ENCODE assay signal across 11 cellular contexts in genomic region chr1:40421694-40422384, GRCh38. TPM values are rescaled to one million over a fixed set of nuclear protein-coding genes. Genes with fewer than 3 reads are reported as not detected.
A peak's percentile ranks its signal among the peaks of the same experiment; 100 is the strongest.
DNase-seq lines count a peak whose midpoint lies in the region; TF ChIP-seq lines count a peak whose summit lies in the region.
"Had no signal": no experiment of that assay in that cellular context is flagged by ENCODE, and none has a peak within 500 bp of the region (broad histone marks: within the 10 kb centered on the region; RNA-seq: fewer than 3 reads in every experiment).

No MANE protein-coding gene starts in this region.

- peak; percentile 58 for DNase-seq in DMS153 treated with DMSO at 0.1 percent for 48 hours (lab: John Stamatoyannopoulos, UW; ENCODE audit: unreplicated experiment)
- peak; percentile 68 for DNase-seq in NCI-H1105 (lab: John Stamatoyannopoulos, UW)
- DNase-seq in astrocyte of the spinal cord (ENCODE audit: low read depth, low spot score): peak; percentile 35
- no peak for DNase-seq in neural crest cell (ENCODE audit: low read depth, low spot score)
- no peak for DNase-seq in HK-2 (ENCODE audit: unreplicated experiment)
- DNase-seq in NCI-H2171 treated with DMSO at 0.1 percent for 48 hours (lab: John Stamatoyannopoulos, UW): no peak
- DNase-seq in NCI-H187 treated with DMSO at 0.1 percent for 48 hours (lab: John Stamatoyannopoulos, UW): no peak
- DNase-seq in erythroblast (lab: John Stamatoyannopoulos, UW): no peak
- DNase-seq: cerebellar nuclear complex, GOT3, small intestine had no signal

- H3K27me3 Mint-ChIP-seq in neural crest cell (ENCODE audit: low read depth): no peaks in the 10 kb centered on the region

- H3K4me3 Mint-ChIP-seq in neural crest cell: peak overlapping the region; percentile 77

- H3K4me3 ChIP-seq in astrocyte of the spinal cord (ENCODE audit: low read depth, low read length): no peak overlapping the region

- no peak for TF ChIP-seq CTCF in astrocyte of the spinal cord (IDR thresholded peaks at IDR 0.05; ENCODE audit: low read depth, low read length)
- TF ChIP-seq CTCF in neural crest cell (conservative IDR thresholded peaks at IDR 0.05): no peak

- no peaks in the 10 kb centered on the region for H3K9me3 Mint-ChIP-seq in neural crest cell

- TF ChIP-seq POLR2A in erythroblast (IDR thresholded peaks at IDR 0.05; ENCODE audit: low read length): no peak

- peak overlapping the region; percentile 89 for H3K27ac Mint-ChIP-seq in neural crest cell (ENCODE audit: unreplicated experiment)

- in situ Hi-C loops in astrocyte of the spinal cord (cut with HindIII; ENCODE audit: low sequenced_read_pairs): no loop called here

- peaks cover 31% of the 10 kb centered on the region for H3K4me1 Mint-ChIP-seq in neural crest cell

- H3K36me3 Mint-ChIP-seq in neural crest cell (ENCODE audit: low read depth): peaks cover 26% of the 10 kb centered on the region

RNA-seq across cellular contexts. Expression of gene ZFP69B, which starts 28.4 kb away (rescaled TPM):
- 14.3 and 15.7 TPM in 2 replicates for total RNA-seq in neural crest cell

RNA-seq across cellular contexts. Expression of gene SMAP2, which starts 48.3 kb away (rescaled TPM):
- total RNA-seq in neural crest cell: 25.4 and 26.3 TPM in 2 replicates

RNA-seq across cellular contexts. Expression of gene ZFP69, which starts 55.3 kb away (rescaled TPM):
- 6.9 and 8.0 TPM in 2 replicates for total RNA-seq in neural crest cell

Comparison
In these comparisons a context has a peak if more than half of its experiments do, and no peak if none do; other contexts are left out.
1. DNase-seq: peak in DMS153 treated with DMSO at 0.1 percent for 48 hours (single experiment), NCI-H1105 (single experiment) and astrocyte of the spinal cord (single experiment); none in neural crest cell (single experiment), HK-2 (single experiment), NCI-H2171 treated with DMSO at 0.1 percent for 48 hours (single experiment), NCI-H187 treated with DMSO at 0.1 percent for 48 hours (single experiment) and erythroblast (0 of 2).